12 cellular contexts compared by ENCODE assay signal in genomic region chr7:45036801-45037200, GRCh38. TPM values are rescaled to one million over a fixed set of nuclear protein-coding genes. Genes with fewer than 3 reads are reported as not detected.
DNase-seq lines count a peak whose midpoint lies in the region; ATAC-seq and TF ChIP-seq lines count a peak whose summit lies in the region.
"Had no signal": no experiment of that assay in that cellular context is flagged by ENCODE, and none has a peak within 500 bp of the region (broad histone marks: within the 10 kb centered on the region; RNA-seq: fewer than 3 reads in every experiment).

No MANE protein-coding gene starts in this region.

- H3K27ac Mint-ChIP-seq in activated naive CD4-positive, alpha-beta T cell treated with anti-CD3 and anti-CD28 coated beads for 36 hours: peak overlapping the region; percentile 55
- H3K27ac Mint-ChIP-seq in activated B cell treated with CpG ODN at 0.5 μM for 24 hours: peak overlapping the region; percentile 79
- peak overlapping the region; percentile 91 to 93 for H3K27ac Mint-ChIP-seq in effector memory CD8-positive, alpha-beta T cell
- H3K27ac Mint-ChIP-seq in stimulated activated naive CD8-positive, alpha-beta T cell treated with anti-CD3 and anti-CD28 coated beads, Interleukin-15, Interleukin-2, amounts not matched to agents 100 ng/mL and 50 ng/mL, for 24 hours: peak overlapping the region; percentile 85

- ATAC-seq in activated B cell treated with CpG ODN at 0.5 μM for 24 hours (ENCODE audit: low read depth): no peak
- peak; percentile 18 for ATAC-seq in effector memory CD8-positive, alpha-beta T cell (replicated peaks)

- no peaks in the 10 kb centered on the region for H3K9me3 Mint-ChIP-seq in activated naive CD4-positive, alpha-beta T cell treated with anti-CD3 and anti-CD28 coated beads for 36 hours
- H3K9me3 Mint-ChIP-seq in activated B cell treated with CpG ODN at 0.5 μM for 24 hours: no peaks in the 10 kb centered on the region
- no peaks in the 10 kb centered on the region for H3K9me3 Mint-ChIP-seq in effector memory CD8-positive, alpha-beta T cell
- H3K9me3 Mint-ChIP-seq in stimulated activated naive CD8-positive, alpha-beta T cell treated with anti-CD3 and anti-CD28 coated beads, Interleukin-15, Interleukin-2, amounts not matched to agents 100 ng/mL and 50 ng/mL, for 24 hours: no peaks in the 10 kb centered on the region

- CTCF ChIA-PET in activated naive CD4-positive, alpha-beta T cell treated with anti-CD3 and anti-CD28 coated beads for 36 hours (lab: Charles Lee): interaction anchor here (0.9 to 1.5 kb wide), 5 partner anchors 12 to 64 kb away, joined by 3 to 6 read pairs (median 3); no protein-coding TSS in a partner anchor
- CTCF ChIA-PET in activated B cell treated with CpG ODN at 0.5 μM for 24 hours (lab: Charles Lee): interaction anchor here (2.5 kb wide), 1 partner anchor 63 kb away, joined by 11 read pairs; no protein-coding TSS in a partner anchor

- POLR2A ChIA-PET in activated B cell treated with CpG ODN at 0.5 μM for 24 hours (lab: Charles Lee): interaction anchor here (0.5 to 1.7 kb wide), 6 partner anchors 10 to 179 kb away, joined by 3 to 9 read pairs (median 5); no protein-coding TSS in a partner anchor

- no peak for TF ChIP-seq CTCF in activated B cell treated with CpG ODN at 0.5 μM for 24 hours (IDR thresholded peaks at IDR 0.05)

- intact Hi-C loops in activated naive CD4-positive, alpha-beta T cell treated with anti-CD3 and anti-CD28 coated beads for 36 hours (cut with micrococcal nuclease): loop anchor here (1.0 to 2.0 kb wide), 2 partner anchors 10 to 58 kb away; partner anchors contain the start of gene MYO1G
- intact Hi-C loops in activated B cell treated with CpG ODN at 0.5 μM for 24 hours (cut with micrococcal nuclease): loop anchor here (1.0 kb wide), 1 partner anchor 10 kb away; no protein-coding TSS in a partner anchor

- peaks cover 23% of the 10 kb centered on the region for H3K36me3 Mint-ChIP-seq in activated naive CD4-positive, alpha-beta T cell treated with anti-CD3 and anti-CD28 coated beads for 36 hours (ENCODE audit: low read depth)
- peaks cover 68% of the 10 kb centered on the region for H3K36me3 Mint-ChIP-seq in activated B cell treated with CpG ODN at 0.5 μM for 24 hours (ENCODE audit: low read depth)
- H3K36me3 Mint-ChIP-seq in effector memory CD8-positive, alpha-beta T cell (ENCODE audit: insufficient read depth): peaks cover 69% of the 10 kb centered on the region
- H3K36me3 Mint-ChIP-seq in stimulated activated naive CD8-positive, alpha-beta T cell treated with anti-CD3 and anti-CD28 coated beads, Interleukin-15, Interleukin-2, amounts not matched to agents 100 ng/mL and 50 ng/mL, for 24 hours (ENCODE audit: low read depth): peaks cover 42% of the 10 kb centered on the region

- H3K4me3 Mint-ChIP-seq in activated naive CD4-positive, alpha-beta T cell treated with anti-CD3 and anti-CD28 coated beads for 36 hours: peak overlapping the region; percentile 4
- H3K4me3 Mint-ChIP-seq in activated B cell treated with CpG ODN at 0.5 μM for 24 hours: peak overlapping the region; percentile 28
- peak overlapping the region; percentile 72 to 79 for H3K4me3 Mint-ChIP-seq in effector memory CD8-positive, alpha-beta T cell
- H3K4me3 Mint-ChIP-seq in stimulated activated naive CD8-positive, alpha-beta T cell treated with anti-CD3 and anti-CD28 coated beads, Interleukin-15, Interleukin-2, amounts not matched to agents 100 ng/mL and 50 ng/mL, for 24 hours: peak overlapping the region; percentile 56

- H3K4me1 Mint-ChIP-seq in activated naive CD4-positive, alpha-beta T cell treated with anti-CD3 and anti-CD28 coated beads for 36 hours (ENCODE audit: low read depth): peaks cover 79% of the 10 kb centered on the region
- H3K4me1 Mint-ChIP-seq in activated B cell treated with CpG ODN at 0.5 μM for 24 hours: peaks cover 55% of the 10 kb centered on the region
- H3K4me1 Mint-ChIP-seq in effector memory CD8-positive, alpha-beta T cell (ENCODE audit: low read depth in 2 of 2): peaks cover 60 to 73% of the 10 kb centered on the region in 2 donors
- H3K4me1 Mint-ChIP-seq in stimulated activated naive CD8-positive, alpha-beta T cell treated with anti-CD3 and anti-CD28 coated beads, Interleukin-15, Interleukin-2, amounts not matched to agents 100 ng/mL and 50 ng/mL, for 24 hours (ENCODE audit: low read depth): peaks cover 78% of the 10 kb centered on the region

- H3K27me3 Mint-ChIP-seq in activated naive CD4-positive, alpha-beta T cell treated with anti-CD3 and anti-CD28 coated beads for 36 hours (ENCODE audit: low read depth): no peaks in the 10 kb centered on the region
- H3K27me3 Mint-ChIP-seq in activated B cell treated with CpG ODN at 0.5 μM for 24 hours: no peaks in the 10 kb centered on the region
- H3K27me3 Mint-ChIP-seq in effector memory CD8-positive, alpha-beta T cell: no peaks in the 10 kb centered on the region
- H3K27me3 Mint-ChIP-seq in stimulated activated naive CD8-positive, alpha-beta T cell treated with anti-CD3 and anti-CD28 coated beads, Interleukin-15, Interleukin-2, amounts not matched to agents 100 ng/mL and 50 ng/mL, for 24 hours: no peaks in the 10 kb centered on the region

- DNase-seq in activated naive CD4-positive, alpha-beta T cell treated with anti-CD3 and anti-CD28 coated beads for 36 hours: peak; percentile 57
- DNase-seq in activated naive CD4-positive, alpha-beta T cell (lab: John Stamatoyannopoulos, UW): no peak
- DNase-seq in activated B cell treated with CpG ODN at 0.5 μM for 24 hours (no peak), D341Med (ENCODE audit: low spot score) (no peak), kidney glomerular epithelial cell (lab: John Stamatoyannopoulos, UW) (no peak), NCI-H526 treated with DMSO at 0.1 percent for 48 hours (lab: John Stamatoyannopoulos, UW) (no peak)
- DNase-seq in effector memory CD8-positive, alpha-beta T cell: no peak
- DNase-seq: KG1, kidney, NCI-H1436, NCI-H446 treated with DMSO at 0.1 percent for 48 hours had no signal

RNA-seq across cellular contexts. Expression of gene CCM2, which starts 36.8 kb away (rescaled TPM):
- total RNA-seq in activated naive CD4-positive, alpha-beta T cell treated with anti-CD3 and anti-CD28 coated beads for 36 hours: 10 to 100 TPM; 87.9 to 88.3 TPM
- total RNA-seq in activated B cell treated with CpG ODN at 0.5 μM for 24 hours: 83.8 and 89.0 TPM in 2 replicates

RNA-seq across cellular contexts. Expression of gene NACAD, which starts 52.0 kb away (rescaled TPM):
- under 1 TPM; 0.05 TPM for total RNA-seq in activated naive CD4-positive, alpha-beta T cell treated with anti-CD3 and anti-CD28 coated beads for 36 hours
- total RNA-seq in activated B cell treated with CpG ODN at 0.5 μM for 24 hours: 0.33 and 0.93 TPM in 2 replicates

RNA-seq across cellular contexts. Expression of gene MYO1G, which starts 58.0 kb away (rescaled TPM):
- 100 to 1,000 TPM; 391 to 406 TPM for total RNA-seq in activated naive CD4-positive, alpha-beta T cell treated with anti-CD3 and anti-CD28 coated beads for 36 hours
- 143 and 154 TPM in 2 replicates for total RNA-seq in activated B cell treated with CpG ODN at 0.5 μM for 24 hours

Comparison
In these comparisons a context has a peak if more than half of its experiments do, and no peak if none do; other contexts are left out.
1. H3K4me3 Mint-ChIP-seq: peak in every context shown above with its lines; median percentile 76 in effector memory CD8-positive, alpha-beta T cell; 56 in stimulated activated naive CD8-positive, alpha-beta T cell treated with anti-CD3 and anti-CD28 coated beads, Interleukin-15, Interleukin-2, amounts not matched to agents 100 ng/mL and 50 ng/mL, for 24 hours; 28 in activated B cell treated with CpG ODN at 0.5 μM for 24 hours; 4 in activated naive CD4-positive, alpha-beta T cell treated with anti-CD3 and anti-CD28 coated beads for 36 hours.